ENCODE assay signal across 28 cellular contexts in the genomic region with DNA sequence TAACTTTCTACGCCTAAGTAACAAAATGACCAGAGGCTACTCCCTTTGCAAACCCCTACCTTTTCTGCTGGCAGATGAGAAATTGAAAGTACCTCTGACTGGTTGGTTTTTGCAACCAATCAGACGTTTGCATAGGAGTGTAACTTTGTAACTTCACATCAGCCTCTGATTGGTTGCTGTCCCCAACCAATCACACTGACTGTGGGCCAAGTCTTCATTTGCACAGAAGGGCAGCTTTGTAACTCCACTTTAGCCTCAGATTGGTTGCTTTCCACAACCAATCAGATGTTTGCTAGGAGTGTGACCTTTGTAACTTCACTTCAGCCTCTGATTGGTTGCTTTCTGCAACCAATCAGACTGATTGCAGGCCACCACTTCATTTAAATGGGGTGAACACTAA.
"Had no signal": no experiment of that assay in that cellular context is flagged by ENCODE, and none has a peak within 500 bp of the region (broad histone marks: within the 10 kb centered on the region; RNA-seq: fewer than 3 reads in every experiment).

No MANE protein-coding gene starts in this region.

- H3K4me2 ChIP-seq: hepatocyte had no signal

- ATAC-seq: activated CD4-positive, CD25-positive, alpha-beta regulatory T cell treated with anti-CD3 and anti-CD28 coated beads, Interleukin-2, amount 50 U/mL, for 24 hours; activated naive CD4-positive, alpha-beta T cell treated with anti-CD3 and anti-CD28 coated beads, Interleukin-2, amount 50 U/mL, for 72 hours; activated T-cell treated with anti-CD3 and anti-CD28 coated beads, Interleukin-2, amount 50 U/mL, for 72 hours; gastroesophageal sphincter; left cardiac atrium; left ventricle myocardium superior; pancreas; stimulated activated effector memory CD8-positive, alpha-beta T cell treated with anti-CD3 and anti-CD28 coated beads, Interleukin-12 subunit alpha, Interleukin-12 subunit beta, amount 100 ng/mL, for 72 hours had no signal

- H3K9me3 ChIP-seq: gastroesophageal sphincter, pancreas, prostate gland, upper lobe of left lung, vagina had no signal

- DNase-seq: activated CD4-positive, alpha-beta memory T cell treated with anti-CD3 and anti-CD28 coated beads, Interleukin-2, amount 10 ng/mL, durations not matched to agents 7 days and 5 days; activated CD4-positive, alpha-beta T cell treated with anti-CD3 and anti-CD28 coated beads for 48 hours; activated naive CD4-positive, alpha-beta T cell; activated T-cell treated with anti-CD3 and anti-CD28 coated beads, Interleukin-2, amount 50 U/mL, for 72 hours; anterior cingulate cortex; effector memory CD4-positive, alpha-beta T cell; left cardiac atrium; left ventricle myocardium superior; mammary epithelial cell; naive B cell; nephron progenitor cell; pancreas; retina; sigmoid colon; small intestine; stimulated activated CD4-positive, alpha-beta T cell treated with anti-CD3 and anti-CD28 coated beads, Interleukin-4, amount 100 ng/mL, for 24 hours; upper lobe of left lung had no signal

- H3K36me3 ChIP-seq: pancreas, prostate gland, sigmoid colon, upper lobe of left lung, vagina had no signal

- H3K79me2 ChIP-seq: hepatocyte had no signal

- H3K36me3 Mint-ChIP-seq: activated naive CD4-positive, alpha-beta T cell treated with anti-CD3 and anti-CD28 coated beads, Interleukin-2, amount 50 U/mL, for 72 hours; naive B cell had no signal

- H3K9me3 Mint-ChIP-seq: activated CD4-positive, alpha-beta memory T cell treated with anti-CD3 and anti-CD28 coated beads, Interleukin-2, amount 10 ng/mL, durations not matched to agents 7 days and 5 days; central memory CD8-positive, alpha-beta T cell; mesothelial cell of epicardium; stimulated activated effector memory CD8-positive, alpha-beta T cell treated with anti-CD3 and anti-CD28 coated beads, Interleukin-12 subunit alpha, Interleukin-12 subunit beta, amount 100 ng/mL, for 72 hours had no signal

- H3K4me3 ChIP-seq: gastroesophageal sphincter, hepatocyte, pancreas, prostate gland, sigmoid colon, upper lobe of left lung, vagina had no signal

- H3K27ac ChIP-seq: gastroesophageal sphincter, hepatocyte, pancreas, prostate gland, sigmoid colon, upper lobe of left lung, vagina, VCaP had no signal

- H3K27ac Mint-ChIP-seq: activated CD4-positive, alpha-beta memory T cell treated with anti-CD3 and anti-CD28 coated beads, Interleukin-2, amount 10 ng/mL, durations not matched to agents 7 days and 5 days; activated naive CD4-positive, alpha-beta T cell treated with anti-CD3 and anti-CD28 coated beads, Interleukin-2, amount 50 U/mL, for 72 hours; activated T-cell treated with anti-CD3 and anti-CD28 coated beads, Interleukin-2, amount 50 U/mL, for 72 hours; mesothelial cell of epicardium; naive B cell; nephron progenitor cell; stimulated activated effector memory CD8-positive, alpha-beta T cell treated with anti-CD3 and anti-CD28 coated beads, Interleukin-12 subunit alpha, Interleukin-12 subunit beta, amount 100 ng/mL, for 72 hours; stimulated activated naive CD8-positive, alpha-beta T cell treated with anti-CD3 and anti-CD28 coated beads, Interleukin-15, Interleukin-2, amounts not matched to agents 100 ng/mL and 50 ng/mL, for 24 hours had no signal

- H3K27me3 ChIP-seq: gastroesophageal sphincter, hepatocyte, pancreas, sigmoid colon, upper lobe of left lung, vagina had no signal

- H3K4me1 Mint-ChIP-seq: activated CD4-positive, alpha-beta memory T cell treated with anti-CD3 and anti-CD28 coated beads, Interleukin-2, amount 10 ng/mL, durations not matched to agents 7 days and 5 days; central memory CD8-positive, alpha-beta T cell; mesothelial cell of epicardium; nephron progenitor cell; stimulated activated effector memory CD8-positive, alpha-beta T cell treated with anti-CD3 and anti-CD28 coated beads, Interleukin-12 subunit alpha, Interleukin-12 subunit beta, amount 100 ng/mL, for 72 hours had no signal

- H2AFZ ChIP-seq: hepatocyte had no signal

- H3K4me3 Mint-ChIP-seq: activated CD4-positive, alpha-beta memory T cell treated with anti-CD3 and anti-CD28 coated beads, Interleukin-2, amount 10 ng/mL, durations not matched to agents 7 days and 5 days; activated T-cell treated with anti-CD3 and anti-CD28 coated beads, Interleukin-2, amount 50 U/mL, for 72 hours; central memory CD8-positive, alpha-beta T cell; mesothelial cell of epicardium; naive B cell; nephron progenitor cell; stimulated activated effector memory CD8-positive, alpha-beta T cell treated with anti-CD3 and anti-CD28 coated beads, Interleukin-12 subunit alpha, Interleukin-12 subunit beta, amount 100 ng/mL, for 72 hours; stimulated activated naive CD8-positive, alpha-beta T cell treated with anti-CD3 and anti-CD28 coated beads, Interleukin-15, Interleukin-2, amounts not matched to agents 100 ng/mL and 50 ng/mL, for 24 hours had no signal

- H3K27me3 Mint-ChIP-seq: activated CD4-positive, alpha-beta memory T cell treated with anti-CD3 and anti-CD28 coated beads, Interleukin-2, amount 10 ng/mL, durations not matched to agents 7 days and 5 days; central memory CD8-positive, alpha-beta T cell; naive B cell; stimulated activated naive CD8-positive, alpha-beta T cell treated with anti-CD3 and anti-CD28 coated beads, Interleukin-15, Interleukin-2, amounts not matched to agents 100 ng/mL and 50 ng/mL, for 24 hours had no signal

- H3K4me1 ChIP-seq: gastroesophageal sphincter, pancreas, prostate gland, sigmoid colon, upper lobe of left lung, vagina had no signal
